10 cellular contexts compared by ENCODE assay signal in the genomic region with DNA sequence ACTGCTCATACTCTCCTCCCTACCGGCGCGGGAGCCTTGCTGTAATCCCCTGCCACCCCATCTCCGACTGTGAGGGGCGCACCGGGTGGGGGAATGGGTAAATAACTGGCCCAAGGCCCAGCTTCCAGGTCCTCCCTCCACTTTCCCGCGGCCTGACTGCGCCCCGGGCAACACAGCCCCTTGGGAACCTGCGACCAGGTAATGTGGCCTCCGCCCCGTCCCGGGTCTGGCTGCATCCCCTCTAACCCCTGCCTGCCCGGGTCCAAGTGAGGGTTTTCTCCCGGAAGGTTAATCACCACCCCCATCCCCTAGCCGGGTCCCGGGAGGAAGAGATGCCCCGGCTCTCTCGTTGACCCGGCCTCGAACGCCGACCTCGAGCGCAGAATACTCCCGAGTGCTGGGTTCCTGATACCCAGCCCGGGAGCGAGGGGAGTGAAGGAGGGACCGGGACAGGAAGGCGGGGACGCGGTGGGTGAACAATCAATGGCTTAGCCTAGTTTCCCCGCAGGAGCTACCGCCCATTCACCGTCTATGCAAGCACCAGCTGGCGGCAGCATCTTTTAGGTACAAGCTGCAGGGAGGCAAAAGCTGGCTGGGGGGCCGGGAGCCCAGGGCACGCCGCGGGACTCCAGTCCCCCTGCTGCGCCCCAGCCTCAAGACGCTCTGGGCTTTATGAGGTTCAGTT. TPM values are rescaled to one million over a fixed set of nuclear protein-coding genes. Genes with fewer than 3 reads are reported as not detected.
A peak's percentile ranks its signal among the peaks of the same experiment; 100 is the strongest.
DNase-seq lines count a peak whose midpoint lies in the region; ATAC-seq and TF ChIP-seq lines count a peak whose summit lies in the region.
"Had no signal": no experiment of that assay in that cellular context is flagged by ENCODE, and none has a peak within 500 bp of the region (broad histone marks: within the 10 kb centered on the region; RNA-seq: fewer than 3 reads in every experiment).

No MANE protein-coding gene starts in this region.

- no peaks in the 10 kb centered on the region for H3K9me2 ChIP-seq in hepatocyte (replicated peaks; ENCODE audit: insufficient read depth)

- under 1% methylated on average over 43 of the region's 43 CpGs for WGBS in hepatocyte (ENCODE audit: low lambda C conversion rate, missing lambda C conversion rate)

- intact Hi-C loops in upper lobe of right lung (cut with DNase I) = no loop called here

- H3K27me3 Mint-ChIP-seq in T-helper 17 cell = peaks cover 91% of the 10 kb centered on the region

- DNase-seq in stimulated activated CD4-positive, alpha-beta T cell treated with anti-CD3 and anti-CD28 coated beads, Interleukin-4, amount 100 ng/mL, for 24 hours = peak; percentile 12
- DNase-seq in stimulated activated CD4-positive, alpha-beta T cell treated with anti-CD3 and anti-CD28 coated beads, Interleukin-1b, Interleukin-23, amount 100 ng/mL, for 48 hours = no peak
- DNase-seq in T-helper 17 cell = no peak
- DNase-seq in hepatocyte (ENCODE audit: low spot score) = no peak
- no peak for DNase-seq in upper lobe of right lung
- DNase-seq in HEK293T (ENCODE audit: extremely low spot score) = no peak
- DNase-seq in effector CD4-positive, alpha-beta T cell = no peak
- DNase-seq in dermis blood vessel endothelial cell = no peak

- no peak overlapping the region for H3K27ac ChIP-seq in hepatocyte
- H3K27ac ChIP-seq in upper lobe of right lung = no peak overlapping the region
- H3K27ac ChIP-seq: neutrophil, SK-N-MC had no signal

- H3K27me3 ChIP-seq in hepatocyte (peaks cover 100% of the 10 kb centered on the region), upper lobe of right lung (peaks cover 92% of the 10 kb centered on the region)

- no peak for TF ChIP-seq CTCF in hepatocyte (IDR thresholded peaks at IDR 0.05; ENCODE audit: poor library complexity)
- no peak for TF ChIP-seq CTCF in upper lobe of right lung (IDR thresholded peaks at IDR 0.05)

- peak overlapping the region; percentile 26 for H2AFZ ChIP-seq in hepatocyte

- H3K9me3 ChIP-seq in T-helper 17 cell (ENCODE audit: control insufficient read depth, low read length, poor library complexity, severe bottlenecking) (no peaks in the 10 kb centered on the region), hepatocyte (ENCODE audit: low read depth) (no peaks in the 10 kb centered on the region), upper lobe of right lung (no peaks in the 10 kb centered on the region)
- H3K9me3 ChIP-seq: neutrophil had no signal

- peaks cover 2% of the 10 kb centered on the region for H3K36me3 Mint-ChIP-seq in T-helper 17 cell (ENCODE audit: low read depth)

- H3K36me3 ChIP-seq in hepatocyte (replicated peaks; ENCODE audit: insufficient read depth, low read depth) (no peaks in the 10 kb centered on the region), upper lobe of right lung (no peaks in the 10 kb centered on the region)
- H3K36me3 ChIP-seq: neutrophil had no signal

- no peaks in the 10 kb centered on the region for H3K79me2 ChIP-seq in hepatocyte

- POLR2A ChIA-PET in HEK293T (lab: Yijun Ruan, JAX) = interaction anchor here (1.0 kb wide), 1 partner anchor 8 kb away, joined by 3 read pairs; no protein-coding TSS in a partner anchor

- H3K4me1 Mint-ChIP-seq in T-helper 17 cell = peaks cover 48% of the 10 kb centered on the region

- H3K4me1 ChIP-seq in hepatocyte (ENCODE audit: insufficient read depth) = peaks cover 20% of the 10 kb centered on the region
- peaks cover 39% of the 10 kb centered on the region for H3K4me1 ChIP-seq in upper lobe of right lung

- peak overlapping the region; percentile 73 for H3K4me2 ChIP-seq in hepatocyte

- H3K4me3 Mint-ChIP-seq in T-helper 17 cell = peak overlapping the region; percentile 91

- H4K20me1 ChIP-seq in hepatocyte (ENCODE audit: insufficient read depth, poor library complexity, severe bottlenecking) = no peaks in the 10 kb centered on the region

- peak overlapping the region; percentile 86 for H3K27ac Mint-ChIP-seq in T-helper 17 cell

- CTCF ChIA-PET in HEK293T (lab: Yijun Ruan, JAX) = no interaction called here

- ATAC-seq in T-helper 17 cell (peak; percentile 36), upper lobe of right lung (peak; percentile 18)

- H3K4me3 ChIP-seq in hepatocyte (no peak overlapping the region), upper lobe of right lung (peak overlapping the region; percentile 28)
- H3K4me3 ChIP-seq: SK-N-MC had no signal

TF ChIP-seq in HEK293T, 16 proteins besides CTCF, POLR2A, EP300 and RAD21:
- no peak for TF ChIP-seq L3MBTL2 (conservative IDR thresholded peaks at IDR 0.05)
- TF ChIP-seq FOXM1 (IDR thresholded peaks at IDR 0.05; ENCODE audit: borderline replicate concordance) = no peak
- no peak for TF ChIP-seq SP1 (IDR thresholded peaks at IDR 0.05)
- no peak for TF ChIP-seq HDGF (IDR thresholded peaks at IDR 0.05; ENCODE audit: borderline replicate concordance)
- TF ChIP-seq ELF4 (IDR thresholded peaks at IDR 0.05) = no peak
- no peak for TF ChIP-seq ARNT (IDR thresholded peaks at IDR 0.05)
- no peak for TF ChIP-seq FOXA1 (IDR thresholded peaks at IDR 0.05)
- no peak for TF ChIP-seq TARDBP (IDR thresholded peaks at IDR 0.05)
- TF ChIP-seq CTBP1 (IDR thresholded peaks at IDR 0.05; ENCODE audit: borderline replicate concordance) = no peak
- TF ChIP-seq BHLHE40 (IDR thresholded peaks at IDR 0.05; ENCODE audit: borderline replicate concordance) = no peak
- TF ChIP-seq LEF1 (IDR thresholded peaks at IDR 0.05; ENCODE audit: borderline replicate concordance) = no peak
- no peak for TF ChIP-seq ZNF384 (IDR thresholded peaks at IDR 0.05)
- no peak for TF ChIP-seq SUZ12 (IDR thresholded peaks at IDR 0.05)
- TF ChIP-seq NFRKB (IDR thresholded peaks at IDR 0.05) = no peak
- TF ChIP-seq, protein P1, sequence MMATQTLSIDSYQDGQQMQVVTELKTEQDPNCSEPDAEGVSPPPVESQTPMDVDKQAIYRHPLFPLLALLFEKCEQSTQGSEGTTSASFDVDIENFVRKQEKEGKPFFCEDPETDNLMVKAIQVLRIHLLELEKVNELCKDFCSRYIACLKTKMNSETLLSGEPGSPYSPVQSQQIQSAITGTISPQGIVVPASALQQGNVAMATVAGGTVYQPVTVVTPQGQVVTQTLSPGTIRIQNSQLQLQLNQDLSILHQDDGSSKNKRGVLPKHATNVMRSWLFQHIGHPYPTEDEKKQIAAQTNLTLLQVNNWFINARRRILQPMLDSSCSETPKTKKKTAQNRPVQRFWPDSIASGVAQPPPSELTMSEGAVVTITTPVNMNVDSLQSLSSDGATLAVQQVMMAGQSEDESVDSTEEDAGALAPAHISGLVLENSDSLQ (IDR thresholded peaks at IDR 0.05) = no peak
- no peak for TF ChIP-seq FOXK2 (IDR thresholded peaks at IDR 0.05)

RNA-seq across cellular contexts. Expression of a gene that starts 5.9 kb away (rescaled TPM):
- total RNA-seq in T-helper 17 cell (not detected), hepatocyte (not detected in 2 replicates), upper lobe of right lung (4.7 TPM), dermis blood vessel endothelial cell (not detected in 2 replicates)
- 0.34 TPM in 1 of 2 replicates, not detected in the other for polyA plus RNA-seq in hepatocyte

RNA-seq across cellular contexts. Expression of a gene that starts 8.9 kb away (rescaled TPM):
- not detected for total RNA-seq in T-helper 17 cell
- total RNA-seq in hepatocyte = 9.0 and 25.3 TPM in 2 replicates
- 14.4 and 15.7 TPM in 2 replicates for polyA plus RNA-seq in hepatocyte
- total RNA-seq in upper lobe of right lung = 4.0 TPM
- 2.0 and 2.7 TPM in 2 replicates for total RNA-seq in dermis blood vessel endothelial cell
